Comparison of ENCODE assay signal across 22 cellular contexts in the genomic region with DNA sequence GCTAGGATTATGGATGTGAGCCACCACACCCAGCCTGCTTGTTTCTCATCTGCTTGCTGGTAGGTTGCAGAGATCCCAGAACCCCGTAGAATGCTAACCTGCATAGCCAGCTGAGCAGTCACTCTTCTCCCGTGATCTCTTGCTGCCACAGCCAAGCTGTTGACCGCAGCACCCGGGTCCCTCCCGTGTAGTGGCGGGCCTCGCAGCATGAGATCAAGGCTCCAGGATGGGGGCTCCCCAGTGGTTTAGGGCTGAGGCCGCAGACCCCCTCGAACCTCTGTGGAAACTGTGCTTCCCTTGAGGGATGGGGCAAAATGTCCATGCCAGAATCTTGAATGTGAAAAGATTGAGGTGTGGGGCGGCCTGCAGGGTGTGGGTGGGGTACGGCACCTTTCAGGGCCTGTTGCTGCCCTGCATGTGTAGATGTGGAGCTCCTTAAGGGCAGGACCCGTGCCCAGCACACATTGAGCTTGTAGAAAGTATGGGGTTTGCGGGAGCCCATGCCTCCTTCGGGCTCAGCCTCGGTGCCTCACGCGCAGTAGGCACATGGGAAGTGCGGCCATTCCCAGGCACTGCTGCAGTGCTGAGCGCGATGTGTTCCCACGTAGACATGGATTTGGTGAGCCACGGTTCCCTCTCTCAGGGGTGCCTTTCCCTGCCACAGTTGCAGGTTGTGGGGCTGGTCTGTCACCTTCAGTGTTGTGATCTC.
"Had no signal": no experiment of that assay in that cellular context is flagged by ENCODE, and none has a peak within 500 bp of the region (broad histone marks: within the 10 kb centered on the region; RNA-seq: fewer than 3 reads in every experiment).

No MANE protein-coding gene starts in this region.

- H3K4me1 ChIP-seq: ascending aorta, body of pancreas had no signal

- ATAC-seq: activated CD4-positive, CD25-positive, alpha-beta regulatory T cell treated with anti-CD3 and anti-CD28 coated beads, Interleukin-2, amount 50 U/mL, for 24 hours; activated CD8-positive, alpha-beta T cell treated with anti-CD3 and anti-CD28 coated beads for 36 hours; body of pancreas; K562 had no signal

- H3K27me3 ChIP-seq: ascending aorta, body of pancreas, Peyer's patch had no signal

- H3K4me3 ChIP-seq: ascending aorta, body of pancreas, K562, Peyer's patch had no signal

- H3K27ac ChIP-seq: ascending aorta, body of pancreas, Peyer's patch, RWPE1 had no signal

- H3K9me3 ChIP-seq: ascending aorta, body of pancreas, Peyer's patch had no signal

- DNase-seq: activated CD4-positive, alpha-beta T cell treated with anti-CD3 and anti-CD28 coated beads for 4 hours; activated CD8-positive, alpha-beta T cell treated with anti-CD3 and anti-CD28 coated beads for 36 hours; activated effector memory CD4-positive, alpha-beta T cell treated with Interleukin-2 at 50 U/mL for 16 hours; activated naive CD4-positive, alpha-beta T cell; activated T-cell treated with anti-CD3 and anti-CD28 coated beads, Interleukin-2, amount 50 U/mL, for 24 hours; body of pancreas; Karpas-422; MM.1S; NCI-H1105; NCI-H1436; NCI-H1694 treated with DMSO at 0.1 percent for 48 hours; NCI-H2029 treated with DMSO at 0.1 percent for 48 hours; NCI-H345; NCI-H510A; NCI-H526 treated with DMSO at 0.1 percent for 48 hours; NK-92 treated with Interleukin-12 subunit alpha and Interleukin-12 subunit beta, amount 100 ng/mL, for 24 hours; Peyer's patch; SHP77 had no signal
